ENCODE assay signal across 21 cellular contexts in the genomic region with DNA sequence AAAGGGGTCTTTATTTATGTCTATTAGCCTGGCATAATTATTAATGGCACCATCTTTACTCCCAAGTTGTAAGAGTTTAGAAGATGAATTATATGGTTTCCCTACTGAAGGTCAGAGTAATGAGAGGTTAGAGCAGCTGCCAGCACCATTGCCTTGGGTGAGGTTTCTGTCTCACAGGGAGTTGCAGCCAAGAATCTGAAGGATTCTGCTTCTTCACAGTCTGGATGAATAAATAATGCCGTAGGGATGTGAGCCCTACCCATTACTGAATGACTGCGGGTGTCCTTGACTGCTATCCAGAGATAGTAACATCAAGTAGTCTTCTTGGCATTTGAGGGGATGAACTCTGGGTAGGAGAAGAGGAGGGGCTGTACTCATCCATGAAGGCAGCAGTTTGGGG. TPM values are rescaled to one million over a fixed set of nuclear protein-coding genes. Genes with fewer than 3 reads are reported as not detected.
DNase-seq lines count a peak whose midpoint lies in the region; ATAC-seq, FAIRE-seq and TF ChIP-seq lines count a peak whose summit lies in the region.
"Had no signal": no experiment of that assay in that cellular context is flagged by ENCODE, and none has a peak within 500 bp of the region (broad histone marks: within the 10 kb centered on the region; RNA-seq: fewer than 3 reads in every experiment).

No MANE protein-coding gene starts in this region.

- no peaks in the 10 kb centered on the region for H3K27me3 ChIP-seq in bronchial epithelial cell (ENCODE audit: control insufficient read depth, insufficient read depth, low read length)
- H3K27me3 ChIP-seq: BLaER1 treated with 17β-estradiol and CSF1 and Interleukin-3, amounts not matched to agents 10 nM and 100 nM had no signal

- H3K4me3 Mint-ChIP-seq in nephron: peak overlapping the region in 1 of 3 experiments; percentile 1
- no peak overlapping the region for H3K4me3 Mint-ChIP-seq in activated T-helper 17 cell treated with anti-CD3 and anti-CD28 coated beads, Interleukin-2, amount 50 U/mL, for 72 hours
- H3K4me3 Mint-ChIP-seq: IgD-negative memory B cell had no signal

- peaks cover 63% of the 10 kb centered on the region for H3K4me1 Mint-ChIP-seq in nephron
- peaks cover 22% of the 10 kb centered on the region for H3K4me1 Mint-ChIP-seq in activated T-helper 17 cell treated with anti-CD3 and anti-CD28 coated beads, Interleukin-2, amount 50 U/mL, for 72 hours
- H3K4me1 Mint-ChIP-seq: IgD-negative memory B cell had no signal

- peak; percentile 32 for FAIRE-seq in bronchial epithelial cell (lab: Jason Lieb, UNC)
- FAIRE-seq: A204.1 had no signal

- peak overlapping the region; percentile 6 to 74 (median 71) for H3K27ac Mint-ChIP-seq in nephron
- no peak overlapping the region for H3K27ac Mint-ChIP-seq in activated T-helper 17 cell treated with anti-CD3 and anti-CD28 coated beads, Interleukin-2, amount 50 U/mL, for 72 hours
- H3K27ac Mint-ChIP-seq: IgD-negative memory B cell had no signal

- intact Hi-C loops in left ventricle myocardium superior (cut with micrococcal nuclease): no loop called here
- intact Hi-C loops in cardiac septum (cut with DNase I): no loop called here

- H3K36me3 Mint-ChIP-seq in nephron (ENCODE audit: low read depth): no peaks in the 10 kb centered on the region
- no peaks in the 10 kb centered on the region for H3K36me3 Mint-ChIP-seq in activated T-helper 17 cell treated with anti-CD3 and anti-CD28 coated beads, Interleukin-2, amount 50 U/mL, for 72 hours (ENCODE audit: low read depth)

- no peak for TF ChIP-seq CTCF in bronchial epithelial cell (IDR thresholded peaks at IDR 0.05; ENCODE audit: insufficient read depth, low read length, severe bottlenecking)
- TF ChIP-seq CTCF in nephron (IDR thresholded peaks at IDR 0.05; ENCODE audit: unreplicated experiment in 3 of 3): no peak

- H3K36me3 ChIP-seq in bronchial epithelial cell (ENCODE audit: control insufficient read depth, insufficient read depth, low read length): no peaks in the 10 kb centered on the region
- H3K36me3 ChIP-seq: BLaER1 treated with 17β-estradiol and CSF1 and Interleukin-3, amounts not matched to agents 10 nM and 100 nM; HAP-1 had no signal

- no peak overlapping the region for H3K4me3 ChIP-seq in bronchial epithelial cell (ENCODE audit: low read depth, low read length)
- H3K4me3 ChIP-seq: BLaER1 treated with 17β-estradiol and CSF1 and Interleukin-3, amounts not matched to agents 10 nM and 100 nM; HAP-1 had no signal

- peaks cover 3% of the 10 kb centered on the region for H3K27me3 Mint-ChIP-seq in nephron (ENCODE audit: low read depth)
- H3K27me3 Mint-ChIP-seq in activated T-helper 17 cell treated with anti-CD3 and anti-CD28 coated beads, Interleukin-2, amount 50 U/mL, for 72 hours: peaks cover 21% of the 10 kb centered on the region
- H3K27me3 Mint-ChIP-seq: IgD-negative memory B cell had no signal

- ATAC-seq in left ventricle myocardium superior (peak; percentile 32), GM21529 (IDR thresholded peaks at IDR 0.05; ENCODE audit: unreplicated experiment) (no peak)
- ATAC-seq in activated T-helper 17 cell treated with anti-CD3 and anti-CD28 coated beads, Interleukin-2, amount 50 U/mL, for 72 hours (replicated peaks): no peak
- ATAC-seq: PC-3 had no signal

- DNase-seq in left ventricle myocardium superior: no peak
- DNase-seq in cardiac septum (ENCODE audit: low spot score): no peak
- DNase-seq in bronchial epithelial cell (ENCODE audit: low read depth): no peak
- DNase-seq in activated effector memory CD4-positive, alpha-beta T cell treated with Interleukin-2 at 50 U/mL for 16 hours: no peak
- DNase-seq in C1 segment of cervical spinal cord (lab: John Stamatoyannopoulos, UW): no peak
- DNase-seq: MV-4-11, NCI-H1417, NCI-H1930, NCI-H2171, NCI-H748 treated with DMSO at 0.1 percent for 48 hours, PC-3 had no signal

- H3K9me3 Mint-ChIP-seq in nephron: peaks cover 2% of the 10 kb centered on the region
- H3K9me3 Mint-ChIP-seq in activated T-helper 17 cell treated with anti-CD3 and anti-CD28 coated beads, Interleukin-2, amount 50 U/mL, for 72 hours: no peaks in the 10 kb centered on the region
- H3K9me3 Mint-ChIP-seq: IgD-negative memory B cell had no signal

RNA-seq across cellular contexts. Expression of a gene that starts 52.8 kb away (rescaled TPM):
- not detected for total RNA-seq in left ventricle myocardium superior
- not detected for total RNA-seq in cardiac septum
- total RNA-seq in bronchial epithelial cell: not detected in 2 replicates
- total RNA-seq in activated T-helper 17 cell treated with anti-CD3 and anti-CD28 coated beads, Interleukin-2, amount 50 U/mL, for 72 hours: not detected
- total RNA-seq: HT-29, NCI-H460, PC-3, SK-MEL-5 had no signal
